Comparison of ENCODE assay signal across 2 cellular contexts in genomic region chr12:113422929-113423669, GRCh38.
A peak's percentile ranks its signal among the peaks of the same experiment; 100 is the strongest.
TF ChIP-seq lines count a peak whose summit lies in the region.

No MANE protein-coding gene starts in this region.

TF ChIP-seq in GM12878, 131 proteins besides CTCF, POLR2A, EP300 and RAD21:
- no peak for TF ChIP-seq CHD1 (IDR thresholded peaks at IDR 0.05; ENCODE audit: low read depth, low read length)
- 0 out of 2 replicates have a peak, but pooled peaks have one; percentile 34 for TF ChIP-seq ZNF24 (IDR thresholded peaks at IDR 0.05)
- no peak for TF ChIP-seq POU2F2 (IDR thresholded peaks at IDR 0.05; ENCODE audit: borderline replicate concordance, low read depth, low read length)

TF ChIP-seq in liver, 16 proteins besides CTCF, POLR2A, EP300 and RAD21:
- no peak for TF ChIP-seq RXRA (IDR thresholded peaks at IDR 0.05)
- TF ChIP-seq HNF4A (conservative IDR thresholded peaks at IDR 0.05) = peak; percentile 10 to 12
- no peak for TF ChIP-seq REST (IDR thresholded peaks at IDR 0.05)
- peak in 1 of 2 donors; percentile 27 for TF ChIP-seq JUND (IDR thresholded peaks at IDR 0.05)
- no peak for TF ChIP-seq YY1 (IDR thresholded peaks at IDR 0.05)
- no peak for TF ChIP-seq NR2F2 (IDR thresholded peaks at IDR 0.05)
- TF ChIP-seq EGR1 (IDR thresholded peaks at IDR 0.05; ENCODE audit: low read depth in 2 of 2) = no peak
- no peak for TF ChIP-seq MAX (IDR thresholded peaks at IDR 0.05)
- no peak for TF ChIP-seq ATF3 (IDR thresholded peaks at IDR 0.05)
TF ChIP-seq in liver: peak in this region for 2.
